9 cellular contexts compared by ENCODE assay signal in genomic region chr19:38506723-38507550, GRCh38.
DNase-seq lines count a peak whose midpoint lies in the region; ATAC-seq lines count a peak whose summit lies in the region.
"Had no signal": no experiment of that assay in that cellular context is flagged by ENCODE, and none has a peak within 500 bp of the region (broad histone marks: within the 10 kb centered on the region; RNA-seq: fewer than 3 reads in every experiment).

No MANE protein-coding gene starts in this region.

- DNase-seq in NCI-H1417 (lab: John Stamatoyannopoulos, UW) (peak in 2 of 3 experiments; percentile 16 to 65), NCI-H1417 treated with DMSO at 0.1 percent for 48 hours (lab: John Stamatoyannopoulos, UW) (no peak), SJSA1 (ENCODE audit: low read depth in 1 of 2, low spot score in 2 of 2) (peak; percentile 20 to 67), iPS DF 19.7 (ENCODE audit: low read depth, low spot score) (peak; percentile 56)
- DNase-seq in activated naive CD8-positive, alpha-beta T cell treated with anti-CD3 and anti-CD28 coated beads for 36 hours: peak; percentile 78
- peak; percentile 68 to 86 for DNase-seq in stimulated activated CD4-positive, alpha-beta T cell treated with anti-CD3 and anti-CD28 coated beads, Interleukin-1b, Interleukin-23, amount 100 ng/mL, for 1 hour (ENCODE audit: low read depth in 2 of 2)

- H3K27ac ChIP-seq in HUES64 (ENCODE audit: low read depth, low read length) (peak overlapping the region; percentile 30; the same call in 1 of the 2 replicates), SJSA1 (no peak overlapping the region)

- H3K36me3 ChIP-seq in HUES64 (ENCODE audit: insufficient read depth, low read length): peaks cover 41% of the 10 kb centered on the region
- no peaks in the 10 kb centered on the region for H3K36me3 ChIP-seq in SJSA1

- no peaks in the 10 kb centered on the region for H3K9me3 Mint-ChIP-seq in activated naive CD8-positive, alpha-beta T cell treated with anti-CD3 and anti-CD28 coated beads for 36 hours

- H3K4me3 ChIP-seq in HUES64 (ENCODE audit: low read length) (peak overlapping the region; percentile 30; the same call in 1 of the 2 replicates), SJSA1 (no peak overlapping the region)

- H3K36me3 Mint-ChIP-seq in activated naive CD8-positive, alpha-beta T cell treated with anti-CD3 and anti-CD28 coated beads for 36 hours: no peaks in the 10 kb centered on the region

- H3K9ac ChIP-seq in HUES64 (ENCODE audit: low read depth, low read length): peak overlapping the region; percentile 40; the same call in 1 of the 2 replicates

- no peak overlapping the region for H3K4me3 Mint-ChIP-seq in activated naive CD8-positive, alpha-beta T cell treated with anti-CD3 and anti-CD28 coated beads for 36 hours
- H3K4me3 Mint-ChIP-seq: dendritic cell treated with granulocyte-macrophage colony-stimulating factor and Interleukin-4, amounts not matched to agents 40 ng/mL and 50 ng/mL, for 4 days had no signal

- H3K4me1 ChIP-seq in HUES64 (ENCODE audit: insufficient read depth, low read length) (peaks cover 5% of the 10 kb centered on the region; the same call in 1 of the 2 replicates), SJSA1 (replicated peaks) (no peaks in the 10 kb centered on the region)

- ATAC-seq in GM19351 (IDR thresholded peaks at IDR 0.05; ENCODE audit: unreplicated experiment): no peak

- peaks cover 24% of the 10 kb centered on the region for H3K27me3 Mint-ChIP-seq in activated naive CD8-positive, alpha-beta T cell treated with anti-CD3 and anti-CD28 coated beads for 36 hours

- H3K9me3 ChIP-seq in HUES64 (ENCODE audit: insufficient read depth, low read depth, low read length) (no peaks in the 10 kb centered on the region), SJSA1 (replicated peaks) (no peaks in the 10 kb centered on the region)

- H3K27me3 ChIP-seq in HUES64 (ENCODE audit: insufficient read depth, low read length) (no peaks in the 10 kb centered on the region), SJSA1 (replicated peaks) (peaks cover 4% of the 10 kb centered on the region; the same call in 1 of the 2 replicates)

- WGBS in HUES64: 50% methylated on average over 35 of the region's 35 CpGs

- no peaks in the 10 kb centered on the region for H3K4me1 Mint-ChIP-seq in activated naive CD8-positive, alpha-beta T cell treated with anti-CD3 and anti-CD28 coated beads for 36 hours

- H3K27ac Mint-ChIP-seq in activated naive CD8-positive, alpha-beta T cell treated with anti-CD3 and anti-CD28 coated beads for 36 hours: no peak overlapping the region
- H3K27ac Mint-ChIP-seq: dendritic cell treated with granulocyte-macrophage colony-stimulating factor and Interleukin-4, amounts not matched to agents 40 ng/mL and 50 ng/mL, for 4 days had no signal
